Comparison of ENCODE assay signal across 26 cellular contexts in the genomic region with DNA sequence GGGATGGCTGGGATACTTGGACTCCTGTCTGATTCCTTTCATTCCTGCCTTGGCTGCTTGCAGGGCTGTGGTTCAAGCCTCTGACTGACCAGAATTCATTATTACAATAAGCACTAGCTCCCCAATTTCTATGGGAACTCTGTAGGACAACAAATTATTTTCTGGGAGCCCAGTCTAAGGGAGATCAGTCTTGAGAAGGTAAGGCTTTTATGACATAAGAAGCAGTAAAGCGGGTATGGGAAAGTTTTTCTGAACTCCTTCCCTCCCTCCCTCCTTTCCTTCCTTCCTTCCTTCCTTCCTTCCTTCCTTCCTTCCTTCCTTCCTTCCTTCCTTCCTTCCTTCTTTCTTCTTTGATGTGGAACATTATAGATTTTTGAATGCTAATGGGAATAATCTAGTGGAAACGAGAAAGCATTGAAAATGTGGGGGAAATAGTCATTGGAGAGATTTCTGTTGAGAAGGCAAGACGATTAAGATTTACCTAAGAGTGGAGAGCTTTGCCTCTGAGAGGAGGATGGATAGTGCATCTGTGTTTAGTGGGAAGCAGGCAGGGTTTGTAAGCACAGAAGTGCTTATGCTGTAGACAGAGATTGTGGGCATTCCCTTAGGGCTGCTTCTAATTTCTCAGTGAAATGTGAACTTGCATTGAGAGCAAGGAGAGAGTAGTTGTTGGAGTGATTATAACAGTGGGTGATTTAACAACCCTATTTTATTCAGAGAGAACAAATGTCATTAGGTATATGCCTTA.
"Had no signal": no experiment of that assay in that cellular context is flagged by ENCODE, and none has a peak within 500 bp of the region (broad histone marks: within the 10 kb centered on the region; RNA-seq: fewer than 3 reads in every experiment).

No MANE protein-coding gene starts in this region.

- H3K36me3 ChIP-seq: adrenal gland, colonic mucosa, esophagus squamous epithelium, gastroesophageal sphincter, heart right ventricle, WERI-Rb-1 had no signal

- H3K9me3 ChIP-seq: adrenal gland, body of pancreas, colonic mucosa, esophagus squamous epithelium, gastroesophageal sphincter, heart right ventricle had no signal

- H3K4me3 ChIP-seq: adrenal gland, body of pancreas, colonic mucosa, esophagus squamous epithelium, gastroesophageal sphincter, heart right ventricle had no signal

- H3K27me3 ChIP-seq: adrenal gland, body of pancreas, colonic mucosa, esophagus squamous epithelium, gastroesophageal sphincter, heart right ventricle had no signal

- H3K27ac ChIP-seq: adrenal gland, body of pancreas, colonic mucosa, epithelial cell of prostate, esophagus squamous epithelium, gastroesophageal sphincter, heart right ventricle, WERI-Rb-1 had no signal

- H3K4me1 ChIP-seq: adrenal gland, body of pancreas, colonic mucosa, esophagus squamous epithelium, gastroesophageal sphincter, heart right ventricle had no signal

- DNase-seq: activated B cell treated with CpG ODN at 0.5 μM for 24 hours; activated CD4-positive, alpha-beta T cell treated with anti-CD3 and anti-CD28 coated beads for 48 hours; activated CD4-positive, alpha-beta T cell treated with anti-CD3 and anti-CD28 coated beads, Interleukin-2, amount 50 U/mL, for 1 hour; activated CD4-positive, alpha-beta T cell treated with anti-CD3 and anti-CD28 coated beads, Interleukin-2, amount 50 U/mL, for 48 hours; activated CD8-positive, alpha-beta memory T cell treated with anti-CD3 and anti-CD28 coated beads for 24 hours; activated CD8-positive, alpha-beta T cell treated with anti-CD3 and anti-CD28 coated beads for 36 hours; activated effector memory CD4-positive, alpha-beta T cell treated with Interleukin-2 at 50 U/mL for 16 hours; activated naive CD4-positive, alpha-beta T cell treated with anti-CD3 and anti-CD28 coated beads for 36 hours; activated naive CD8-positive, alpha-beta T cell treated with anti-CD3 and anti-CD28 coated beads for 36 hours; activated naive CD8-positive, alpha-beta T cell treated with anti-CD3 and anti-CD28 coated beads, Interleukin-2, amount 50 U/mL, for 24 hours; activated T-cell treated with anti-CD3 and anti-CD28 coated beads, Interleukin-2, amount 50 U/mL, for 4 hours; adrenal gland; amygdala; aorta; body of pancreas; central memory CD4-positive, alpha-beta T cell; cerebellar nuclear complex; colonic mucosa; effector CD8-positive, alpha-beta T cell; esophagus squamous epithelium; foreskin melanocyte; heart right ventricle; T-helper 2 cell; WERI-Rb-1 had no signal
